In genomic region chr7:112386619-112387018, GRCh38 we compare ENCODE assay signal across 27 cellular contexts.
"Had no signal": no experiment of that assay in that cellular context is flagged by ENCODE, and none has a peak within 500 bp of the region (broad histone marks: within the 10 kb centered on the region; RNA-seq: fewer than 3 reads in every experiment).

No MANE protein-coding gene starts in this region.

- FAIRE-seq: endothelial cell of umbilical vein, urothelium cell line had no signal

- DNase-seq: colonic mucosa; effector memory CD4-positive, alpha-beta T cell; erythroblast; esophagus squamous epithelium; foreskin melanocyte; hypothalamus; immature natural killer cell; islet precursor cell; left cardiac atrium; left ventricle myocardium inferior; lower lobe of right lung; mucosa of descending colon; naive B cell; nucleus accumbens; right cardiac atrium; spleen; stimulated activated CD4-positive, alpha-beta T cell treated with anti-CD3 and anti-CD28 coated beads, Interleukin-4, amount 100 ng/mL, for 4 hours; stimulated activated naive CD8-positive, alpha-beta T cell treated with anti-CD3 and anti-CD28 coated beads, Interleukin-15, Interleukin-2, amounts not matched to agents 100 U/mL and 50 U/mL, for 24 hours; upper lobe of left lung had no signal

- ATAC-seq: left cardiac atrium; lower lobe of right lung; mucosa of descending colon; natural killer cell treated with Interleukin-12 subunit alpha and Interleukin-12 subunit beta and Interleukin-15 and Interleukin-18, amount 100 ng/mL, for 72 hours; right cardiac atrium; stimulated activated memory B cell treated with anti-CD40 and anti-IgM and Interleukin-4, amounts not matched to agents 10 μg/mL and 1 μg/mL and 100 μg/mL, for 72 hours; stimulated activated naive CD8-positive, alpha-beta T cell treated with anti-CD3 and anti-CD28 coated beads, Interleukin-15, Interleukin-2, amounts not matched to agents 100 U/mL and 50 U/mL, for 24 hours had no signal

- H3K27ac ChIP-seq: colonic mucosa, esophagus squamous epithelium, left ventricle myocardium inferior, lower lobe of right lung, prostate gland, skin epidermis, spleen, thoracic aorta, tibial nerve, upper lobe of left lung had no signal

- H3K4me1 ChIP-seq: colonic mucosa, left ventricle myocardium inferior, lower lobe of right lung, prostate gland, tibial nerve had no signal

- H3K36me3 ChIP-seq: colonic mucosa, esophagus squamous epithelium, left ventricle myocardium inferior, lower lobe of right lung, prostate gland, spleen, thoracic aorta, tibial nerve, upper lobe of left lung had no signal

- H3K27me3 ChIP-seq: colonic mucosa, esophagus squamous epithelium, spleen, tibial nerve, upper lobe of left lung had no signal

- H3K9me3 ChIP-seq: colonic mucosa, esophagus squamous epithelium, left ventricle myocardium inferior, lower lobe of right lung, mucosa of descending colon, prostate gland, spleen, thoracic aorta, tibial nerve, upper lobe of left lung had no signal

- H3K4me3 ChIP-seq: colonic mucosa, esophagus squamous epithelium, left ventricle myocardium inferior, lower lobe of right lung, mucosa of descending colon, prostate gland, skin epidermis, spleen, thoracic aorta, tibial nerve, upper lobe of left lung had no signal
